Comparison of ENCODE assay signal across 14 cellular contexts in the genomic region with DNA sequence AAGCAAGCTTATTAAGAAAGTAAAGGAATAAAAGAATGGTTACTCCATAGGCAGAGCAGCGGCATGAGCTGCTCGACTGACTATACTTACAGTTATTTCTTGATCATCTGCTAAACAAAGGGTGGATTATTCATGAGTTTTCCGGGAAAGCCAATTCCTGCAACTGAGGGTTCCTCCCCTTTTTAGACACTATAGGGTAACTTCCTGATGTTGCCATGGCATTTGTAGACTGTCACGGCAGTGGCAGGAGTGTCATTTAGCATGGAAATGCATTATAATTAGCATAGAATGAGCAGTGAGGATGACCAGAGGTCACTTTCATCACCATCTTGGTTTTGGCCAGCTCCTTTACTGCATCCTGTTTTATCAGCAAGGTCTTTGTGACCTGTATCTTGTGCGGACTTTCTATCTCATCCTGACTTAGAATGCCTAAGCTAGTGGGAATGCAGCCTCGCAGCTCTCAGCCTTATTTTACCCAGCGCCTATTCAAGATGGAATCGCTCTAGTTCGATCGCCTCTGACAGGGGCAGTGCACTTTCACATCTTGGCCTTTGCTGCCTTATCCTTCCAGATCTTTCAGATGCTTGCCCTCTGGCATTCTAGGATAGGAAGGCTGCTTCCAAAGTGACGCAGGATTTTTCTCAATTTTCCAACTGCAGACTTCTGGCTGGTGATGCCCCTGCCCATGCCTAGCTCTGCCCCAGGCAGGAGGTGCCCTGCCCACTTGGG. TPM values are rescaled to one million over a fixed set of nuclear protein-coding genes. Genes with fewer than 3 reads are reported as not detected.
DNase-seq lines count a peak whose midpoint lies in the region; ATAC-seq, FAIRE-seq and TF ChIP-seq lines count a peak whose summit lies in the region.
"Not testable (repeated sequence)": the region's sequence is repeated elsewhere in the genome, so short reads cannot be mapped to it uniquely, and the experiment has no call there.
"Had no signal": no experiment of that assay in that cellular context is flagged by ENCODE, and none has a peak within 500 bp of the region (broad histone marks: within the 10 kb centered on the region; RNA-seq: fewer than 3 reads in every experiment).

No MANE protein-coding gene starts in this region.

- FAIRE-seq in RCC 7860 (lab: Jason Lieb, UNC) = not testable (repeated sequence)

- H3K4me1 Mint-ChIP-seq in Calu3 (ENCODE audit: low read depth, unreplicated experiment) (peaks cover 32% of the 10 kb centered on the region), mesothelial cell of epicardium (peaks cover 18% of the 10 kb centered on the region), osteocyte (ENCODE audit: unreplicated experiment) (peaks cover 12% of the 10 kb centered on the region)
- H3K4me1 Mint-ChIP-seq in activated CD4-positive, alpha-beta T cell treated with anti-CD3 and anti-CD28 coated beads for 36 hours = peaks cover 16% of the 10 kb centered on the region
- peaks cover 26% of the 10 kb centered on the region for H3K4me1 Mint-ChIP-seq in activated naive CD4-positive, alpha-beta T cell treated with anti-CD3 and anti-CD28 coated beads, Interleukin-2, amount 10 ng/mL, durations not matched to agents 7 days and 5 days

- H3K4me3 Mint-ChIP-seq in Calu3 (ENCODE audit: low read depth, unreplicated experiment) (peak overlapping the region; percentile 87), mesothelial cell of epicardium (peak overlapping the region; percentile 95)
- H3K4me3 Mint-ChIP-seq in activated CD4-positive, alpha-beta T cell treated with anti-CD3 and anti-CD28 coated beads for 36 hours = peak overlapping the region; percentile 93
- H3K4me3 Mint-ChIP-seq in activated naive CD4-positive, alpha-beta T cell treated with anti-CD3 and anti-CD28 coated beads, Interleukin-2, amount 10 ng/mL, durations not matched to agents 7 days and 5 days = peak overlapping the region; percentile 92
- H3K4me3 Mint-ChIP-seq in osteocyte (ENCODE audit: unreplicated experiment) = not testable (repeated sequence)

- intact Hi-C loops in Calu3 (cut with micrococcal nuclease; ENCODE audit: unreplicated experiment) = not testable (repeated sequence)
- intact Hi-C loops in activated CD4-positive, alpha-beta T cell treated with anti-CD3 and anti-CD28 coated beads for 36 hours (cut with DNase I, micrococcal nuclease) = loop anchor here (5.0 kb wide), 2 partner anchors 144 to 674 kb away; a partner anchor contains a TSS

- peak overlapping the region; percentile 100 for H3K27ac Mint-ChIP-seq in Calu3 (ENCODE audit: unreplicated experiment)
- not testable (repeated sequence) for H3K27ac Mint-ChIP-seq in activated CD4-positive, alpha-beta T cell treated with anti-CD3 and anti-CD28 coated beads for 36 hours; mesothelial cell of epicardium; osteocyte (ENCODE audit: unreplicated experiment)
- peak overlapping the region; percentile 45 for H3K27ac Mint-ChIP-seq in activated naive CD4-positive, alpha-beta T cell treated with anti-CD3 and anti-CD28 coated beads, Interleukin-2, amount 10 ng/mL, durations not matched to agents 7 days and 5 days

- CTCF ChIA-PET in Calu3 (lab: Charles Lee); activated CD4-positive, alpha-beta T cell treated with anti-CD3 and anti-CD28 coated beads for 36 hours (lab: Charles Lee): not testable (repeated sequence)
- CTCF ChIA-PET in activated naive CD4-positive, alpha-beta T cell treated with anti-CD3 and anti-CD28 coated beads, Interleukin-2, amount 10 ng/mL, durations not matched to agents 7 days and 5 days (lab: Charles Lee) = interaction anchor here (0.6 kb wide), 1 partner anchor 174 kb away, joined by 3 read pairs; no protein-coding TSS in a partner anchor

- not testable (repeated sequence) for TF ChIP-seq CTCF in Calu3 (IDR thresholded peaks at IDR 0.05; ENCODE audit: unreplicated experiment); mesothelial cell of epicardium (IDR thresholded peaks at IDR 0.05; ENCODE audit: unreplicated experiment); osteocyte (IDR thresholded peaks at IDR 0.05)

- not testable (repeated sequence) for H3K27me3 Mint-ChIP-seq in Calu3 (ENCODE audit: unreplicated experiment); activated CD4-positive, alpha-beta T cell treated with anti-CD3 and anti-CD28 coated beads for 36 hours; activated naive CD4-positive, alpha-beta T cell treated with anti-CD3 and anti-CD28 coated beads, Interleukin-2, amount 10 ng/mL, durations not matched to agents 7 days and 5 days; mesothelial cell of epicardium (ENCODE audit: low read depth); osteocyte (ENCODE audit: unreplicated experiment)

- ATAC-seq in activated CD4-positive, alpha-beta T cell treated with anti-CD3 and anti-CD28 coated beads for 36 hours = not testable (repeated sequence)

- not testable (repeated sequence) for H3K9me3 Mint-ChIP-seq in Calu3 (ENCODE audit: low read depth, unreplicated experiment); activated CD4-positive, alpha-beta T cell treated with anti-CD3 and anti-CD28 coated beads for 36 hours (ENCODE audit: low read depth); activated naive CD4-positive, alpha-beta T cell treated with anti-CD3 and anti-CD28 coated beads, Interleukin-2, amount 10 ng/mL, durations not matched to agents 7 days and 5 days; mesothelial cell of epicardium; osteocyte (ENCODE audit: unreplicated experiment)

- H3K36me3 Mint-ChIP-seq in Calu3 (ENCODE audit: insufficient read depth, unreplicated experiment) = peaks cover 21% of the 10 kb centered on the region
- not testable (repeated sequence) for H3K36me3 Mint-ChIP-seq in activated CD4-positive, alpha-beta T cell treated with anti-CD3 and anti-CD28 coated beads for 36 hours (ENCODE audit: low read depth); activated naive CD4-positive, alpha-beta T cell treated with anti-CD3 and anti-CD28 coated beads, Interleukin-2, amount 10 ng/mL, durations not matched to agents 7 days and 5 days; mesothelial cell of epicardium; osteocyte (ENCODE audit: unreplicated experiment)

- POLR2A ChIA-PET in activated CD4-positive, alpha-beta T cell treated with anti-CD3 and anti-CD28 coated beads for 36 hours (lab: Charles Lee) = not testable (repeated sequence)

- DNase-seq in Calu3; activated CD4-positive, alpha-beta T cell treated with anti-CD3 and anti-CD28 coated beads for 36 hours; activated naive CD4-positive, alpha-beta T cell treated with anti-CD3 and anti-CD28 coated beads, Interleukin-2, amount 10 ng/mL, durations not matched to agents 7 days and 5 days; mesothelial cell of epicardium (ENCODE audit: low spot score in 2 of 2, unreplicated experiment in 2 of 2): not testable (repeated sequence)
- DNase-seq in RCC 7860 (ENCODE audit: low spot score) (peak; percentile 17), dermis blood vessel endothelial cell (peak; percentile 29), osteocyte (ENCODE audit: extremely low spot score, unreplicated experiment) (peak; percentile 54)

- BruUV-seq in Calu3 (replicated peaks; lab: Mats Ljungman, UMichigan) = not testable (repeated sequence)

RNA-seq across cellular contexts. Expression of a gene that starts 1.9 kb away (rescaled TPM):
- total RNA-seq in Calu3 (2022) (not detected in 2 replicates), dermis blood vessel endothelial cell (not detected in 2 replicates), mesothelial cell of epicardium (10.0 to 14.8 TPM (median 13.0 TPM) in 3 replicates), osteocyte (4.7 TPM in 1 of 2 replicates, not detected in the other)
- total RNA-seq in activated CD4-positive, alpha-beta T cell treated with anti-CD3 and anti-CD28 coated beads for 36 hours = 1 to 10 TPM; 1.7 to 8.5 TPM
- total RNA-seq: ascending aorta, HT-29, myocyte, upper lobe of right lung had no signal

RNA-seq across cellular contexts. Expression of a gene that starts 37.3 kb away (rescaled TPM):
- total RNA-seq in Calu3 (2022) = 31.9 and 32.1 TPM in 2 replicates
- 10 to 100 TPM; 11.5 to 12.9 TPM for total RNA-seq in activated CD4-positive, alpha-beta T cell treated with anti-CD3 and anti-CD28 coated beads for 36 hours
- 17.5 and 19.9 TPM in 2 replicates for total RNA-seq in dermis blood vessel endothelial cell
- total RNA-seq in mesothelial cell of epicardium = 17.0 to 20.7 TPM (median 19.6 TPM) in 3 replicates
- total RNA-seq in osteocyte = 20.8 and 22.4 TPM in 2 replicates

RNA-seq across cellular contexts. Expression of a gene that starts 49.4 kb away (rescaled TPM):
- not detected in 2 replicates for total RNA-seq in Calu3 (2022)
- not detected for total RNA-seq in activated CD4-positive, alpha-beta T cell treated with anti-CD3 and anti-CD28 coated beads for 36 hours
- total RNA-seq in dermis blood vessel endothelial cell = not detected in 2 replicates
- not detected in 3 replicates for total RNA-seq in mesothelial cell of epicardium
- not detected in 2 replicates for total RNA-seq in osteocyte
- total RNA-seq: activated naive CD4-positive, alpha-beta T cell treated with anti-CD3 and anti-CD28 coated beads, Interleukin-2, amount 50 U/mL, for 72 hours; ascending aorta; dermis microvascular lymphatic vessel endothelial cell; HT-29; left lobe of liver; upper lobe of right lung had no signal
